Comparison of ENCODE assay signal across 8 cellular contexts in the genomic region with DNA sequence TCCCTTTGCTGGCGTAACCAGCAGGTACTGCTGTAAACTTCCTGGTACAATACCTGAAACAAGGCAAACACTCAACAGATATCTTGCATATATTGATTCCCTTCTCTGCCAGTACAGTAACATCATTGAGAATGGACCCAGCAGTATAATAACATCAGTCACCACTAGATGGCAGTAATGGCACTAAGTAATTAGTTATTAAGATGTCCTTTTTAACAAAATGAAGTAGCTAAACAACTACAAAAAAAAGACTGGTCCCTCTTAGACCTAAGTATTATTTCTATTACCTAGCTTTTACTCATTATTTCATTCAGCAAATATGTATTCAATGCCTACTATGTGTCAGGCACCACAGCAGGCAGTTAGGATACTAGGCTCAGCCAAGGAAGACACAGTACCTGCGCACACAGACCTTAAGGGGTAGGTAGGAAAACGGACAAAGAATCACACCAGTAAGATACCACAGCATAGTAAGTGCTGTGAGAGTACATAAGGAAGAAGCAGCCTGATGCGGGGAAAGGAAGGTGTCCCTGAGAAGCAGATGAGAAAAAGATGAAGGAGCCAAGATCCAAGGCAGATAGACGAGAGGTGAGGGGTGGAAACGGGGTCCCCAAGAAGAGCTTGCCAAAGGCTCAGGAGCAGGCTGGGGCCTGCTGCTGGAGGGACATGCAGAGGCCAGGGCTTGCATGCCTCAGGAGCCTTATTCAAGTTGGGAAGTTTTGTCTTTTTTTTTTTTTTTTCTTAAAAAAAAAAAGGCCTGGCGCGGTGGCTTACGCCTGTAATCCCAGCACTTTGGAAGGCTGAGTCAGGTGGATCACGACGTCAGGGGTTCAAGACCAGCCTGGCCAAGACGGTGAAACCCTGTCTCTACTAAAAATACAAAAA.
DNase-seq lines count a peak whose midpoint lies in the region; ATAC-seq and TF ChIP-seq lines count a peak whose summit lies in the region.

No MANE protein-coding gene starts in this region.

- ATAC-seq in GM19351 (IDR thresholded peaks at IDR 0.05; ENCODE audit: unreplicated experiment) (peak; percentile 86), HG03469 (IDR thresholded peaks at IDR 0.05; ENCODE audit: unreplicated experiment) (peak; percentile 60), heart right ventricle (peak in 7 of 8 donors; percentile 59 to 76 (median 63))

- 72 to 75% methylated on average over 12 of the region's 12 CpGs for WGBS in heart right ventricle, 2 donors

- DNase-seq in DMS153 (lab: John Stamatoyannopoulos, UW) (peak; percentile 68), NCI-H69 (lab: John Stamatoyannopoulos, UW) (peak; percentile 71), adipocyte (ENCODE audit: low read depth) (peak; percentile 95), heart right ventricle (peak in 1 of 2 donors; percentile 65), retinal pigment epithelial cell (ENCODE audit: low read depth) (no peak), NK-92 (lab: John Stamatoyannopoulos, UW; ENCODE audit: unreplicated experiment) (no peak)

- H3K27me3 ChIP-seq in adipocyte (replicated peaks; ENCODE audit: control insufficient read depth, insufficient read depth, low read length) (no peaks in the 10 kb centered on the region), heart right ventricle (no peaks in the 10 kb centered on the region)

- H3K4me3 ChIP-seq in adipocyte (ENCODE audit: low read length) (no peak overlapping the region), heart right ventricle (no peak overlapping the region), retinal pigment epithelial cell (ENCODE audit: low read length) (no peak overlapping the region)

- H3K9ac ChIP-seq in adipocyte (ENCODE audit: low read length), result peak overlapping the region; percentile 68

- no peaks in the 10 kb centered on the region for H3K36me3 ChIP-seq in adipocyte (ENCODE audit: control insufficient read depth, insufficient read depth, low read length, severe bottlenecking)
- H3K36me3 ChIP-seq in heart right ventricle, result no peaks in the 10 kb centered on the region

- no peaks in the 10 kb centered on the region for H3K9me3 ChIP-seq in adipocyte (ENCODE audit: control insufficient read depth, low read length)
- H3K9me3 ChIP-seq in heart right ventricle, result no peaks in the 10 kb centered on the region

- H3K4me1 ChIP-seq in adipocyte (ENCODE audit: control insufficient read depth, insufficient read depth, low read length) (peaks cover 19% of the 10 kb centered on the region), heart right ventricle (peaks cover 0 to 20% (median 10%) of the 10 kb centered on the region in 9 donors)

- peak overlapping the region in 3 of 10 donors; percentile 38 to 64 (median 49) for H3K27ac ChIP-seq in heart right ventricle

- intact Hi-C loops in heart right ventricle (cut with DNase I), result loop anchor here in 7 of 10 donors (2.0 to 10.0 kb wide), 6 partner anchors 120 to 1327 kb away; no protein-coding TSS in a partner anchor

- TF ChIP-seq CTCF in heart right ventricle (IDR thresholded peaks at IDR 0.05), result peak; percentile 65 to 86 (median 79)
- peak; percentile 61 for TF ChIP-seq CTCF in retinal pigment epithelial cell (conservative IDR thresholded peaks at IDR 0.05; ENCODE audit: low read depth, low read length)

Comparison
In these comparisons a context has a peak if more than half of its experiments do, and no peak if none do; other contexts are left out.
1. DNase-seq: peak in DMS153 (single experiment), NCI-H69 (single experiment) and adipocyte (single experiment); none in retinal pigment epithelial cell (single experiment) and NK-92 (single experiment).
2. Peak in every context shown above with its lines, with median percentiles within 50 percentile points of each other: ATAC-seq.